9 cellular contexts compared by ENCODE assay signal in the genomic region with DNA sequence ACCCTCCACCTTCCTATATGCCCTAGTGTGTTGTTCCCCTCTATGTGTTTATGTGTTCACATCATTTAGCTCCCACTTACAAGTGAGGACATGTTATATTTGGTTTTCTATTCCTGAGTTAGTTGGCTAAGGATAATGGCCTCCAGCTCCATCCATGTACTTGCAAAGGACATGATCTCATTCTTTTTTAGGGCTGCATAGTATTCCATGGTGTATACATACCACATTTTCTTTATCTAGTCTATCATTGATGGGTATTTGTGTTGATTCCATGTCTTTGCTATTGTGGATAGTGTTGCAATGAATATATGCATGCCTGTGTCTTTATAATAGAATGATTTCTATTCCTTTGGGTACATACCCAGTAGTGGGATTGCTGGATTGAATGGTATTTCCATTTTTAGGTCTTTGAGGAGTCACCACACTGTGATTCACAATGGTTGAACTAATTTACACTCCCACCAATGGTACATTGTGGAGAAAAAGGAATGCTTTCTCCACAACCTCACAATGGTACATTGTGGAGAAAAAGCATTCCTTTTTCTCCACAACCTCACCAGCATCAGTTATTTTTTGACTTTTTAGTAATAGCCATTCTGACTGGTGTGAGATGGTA. TPM values are rescaled to one million over a fixed set of nuclear protein-coding genes. Genes with fewer than 3 reads are reported as not detected.
DNase-seq lines count a peak whose midpoint lies in the region; ATAC-seq, FAIRE-seq and TF ChIP-seq lines count a peak whose summit lies in the region.
"Not testable (repeated sequence)": the region's sequence is repeated elsewhere in the genome, so short reads cannot be mapped to it uniquely, and the experiment has no call there.
"Had no signal": no experiment of that assay in that cellular context is flagged by ENCODE, and none has a peak within 500 bp of the region (broad histone marks: within the 10 kb centered on the region; RNA-seq: fewer than 3 reads in every experiment).

No MANE protein-coding gene starts in this region.

- CTCF ChIA-PET in IMR-90 (lab: Yijun Ruan, JAX); SK-N-SH (lab: Yijun Ruan, JAX); K562 (lab: Yijun Ruan, JAX; ENCODE audit: low intra/inter-chr PET ratio): not testable (repeated sequence)

- not testable (repeated sequence) for H3K79me2 ChIP-seq in SK-N-SH (ENCODE audit: insufficient read depth); K562 (ENCODE audit: control insufficient read depth, insufficient read depth, low read length); trophoblast cell (ENCODE audit: control insufficient read depth, insufficient read depth, low read length, poor library complexity)

- not testable (repeated sequence) for TF ChIP-seq POLR2A in IMR-90 (IDR thresholded peaks at IDR 0.05; ENCODE audit: low read depth, low read length); K562 (conservative IDR thresholded peaks at IDR 0.05)

- not testable (repeated sequence) for FAIRE-seq in K562 (lab: Jason Lieb, UNC)

- H2AK5ac ChIP-seq in IMR-90 (ENCODE audit: low read depth, low read length); trophoblast cell (ENCODE audit: low read length): not testable (repeated sequence)

- H3K9me2 ChIP-seq in SK-N-SH: not testable (repeated sequence)

- intact Hi-C loops in IMR-90 (cut with micrococcal nuclease); K562 (cut with micrococcal nuclease): not testable (repeated sequence)

- TF ChIP-seq EP300 in SK-N-SH (IDR thresholded peaks at IDR 0.05; ENCODE audit: borderline replicate concordance in 1 of 2, low read depth in 1 of 2, low read length in 1 of 2); K562 (IDR thresholded peaks at IDR 0.05; ENCODE audit: low read length): not testable (repeated sequence)

- H2BK5ac ChIP-seq in IMR-90 (ENCODE audit: low read depth, low read length, poor library complexity, severe bottlenecking); trophoblast cell (ENCODE audit: low read depth, low read length, poor library complexity): not testable (repeated sequence)

- not testable (repeated sequence) for H3K14ac ChIP-seq in IMR-90 (replicated peaks; ENCODE audit: low read depth, low read length); trophoblast cell (ENCODE audit: low read length)

- H4K5ac ChIP-seq in IMR-90 (ENCODE audit: low read depth, low read length): not testable (repeated sequence)

- H3K9me1 ChIP-seq in IMR-90 (ENCODE audit: insufficient read depth, low read length); K562 (ENCODE audit: control insufficient read depth, insufficient read depth, low read length): not testable (repeated sequence)

- not testable (repeated sequence) for H4K8ac ChIP-seq in IMR-90 (ENCODE audit: low read depth in 2 of 2, low read length in 2 of 2); trophoblast cell (ENCODE audit: low read depth, low read length)

- H3K4me1 ChIP-seq in IMR-90 (ENCODE audit: control insufficient read depth, insufficient read depth, low read length) (peaks cover 12% of the 10 kb centered on the region; the same call in 1 of the 2 replicates), SK-N-SH (ENCODE audit: control insufficient read depth in 1 of 2, insufficient read depth in 2 of 2, low read depth in 1 of 2, low read length in 1 of 2) (peaks cover 7 to 16% of the 10 kb centered on the region in 2 experiments; a peak in 3 of 4 replicates), trophoblast cell (ENCODE audit: control insufficient read depth in 1 of 2, insufficient read depth in 2 of 2, low read length in 2 of 2) (peaks cover 9 to 19% of the 10 kb centered on the region in 2 experiments)
- H3K4me1 ChIP-seq in K562 (replicated peaks in 1 of 2; ENCODE audit: control insufficient read depth in 2 of 2, insufficient read depth in 2 of 2, low read length in 2 of 2): not testable (repeated sequence)

- H3K18ac ChIP-seq in IMR-90 (ENCODE audit: low read depth, low read length); trophoblast cell (ENCODE audit: low read length): not testable (repeated sequence)

- H3K27me3 ChIP-seq in IMR-90 (ENCODE audit: control insufficient read depth, insufficient read depth, low read length); SK-N-SH (ENCODE audit: insufficient read depth); K562 (ENCODE audit: control insufficient read depth in 2 of 2, insufficient read depth in 2 of 2, low read length in 2 of 2); kidney epithelial cell (ENCODE audit: control insufficient read depth, insufficient read depth, low read length); trophoblast cell (ENCODE audit: insufficient read depth, low read length): not testable (repeated sequence)

- dilution Hi-C loops in IMR-90 (cut with HindIII; ENCODE audit: low sequenced_read_pairs, unreplicated experiment): not testable (repeated sequence)

- peak; percentile 38 for DNase-seq in AG08395 (ENCODE audit: low spot score)
- DNase-seq in GM04503 (ENCODE audit: low read depth): peak; percentile 94
- DNase-seq in IMR-90: peak; percentile 56
- not testable (repeated sequence) for DNase-seq in SK-N-SH; K562 (ENCODE audit: extremely low read depth in 1 of 4, low spot score in 3 of 4); trophoblast cell
- DNase-seq in fibroblast of mammary gland (ENCODE audit: low read depth): peak; percentile 78
- DNase-seq in kidney epithelial cell (ENCODE audit: low read depth): peak; percentile 63

- H2AK9ac ChIP-seq in IMR-90 (replicated peaks; ENCODE audit: low read depth, low read length, poor library complexity): not testable (repeated sequence)

- not testable (repeated sequence) for H3F3A ChIP-seq in SK-N-SH (replicated peaks; ENCODE audit: insufficient read depth)

- H4K20me1 ChIP-seq in IMR-90 (ENCODE audit: insufficient read depth, low read length); SK-N-SH (ENCODE audit: insufficient read depth); K562 (replicated peaks; ENCODE audit: control insufficient read depth, insufficient read depth, low read length): not testable (repeated sequence)

- not testable (repeated sequence) for H3K36me3 ChIP-seq in IMR-90 (ENCODE audit: control insufficient read depth, insufficient read depth, low read length); SK-N-SH (replicated peaks in 1 of 2; ENCODE audit: control insufficient read depth in 1 of 2, insufficient read depth in 2 of 2, low read length in 1 of 2); K562 (ENCODE audit: control insufficient read depth, insufficient read depth, low read length); kidney epithelial cell (ENCODE audit: control insufficient read depth, insufficient read depth, low read length); trophoblast cell (ENCODE audit: control insufficient read depth in 1 of 2, insufficient read depth in 2 of 2, low read length in 2 of 2)

- not testable (repeated sequence) for H3K23ac ChIP-seq in IMR-90 (ENCODE audit: low read depth, low read length); trophoblast cell (ENCODE audit: low read length)

- H2BK120ac ChIP-seq in IMR-90 (ENCODE audit: low read depth, low read length); trophoblast cell (ENCODE audit: insufficient read depth, low read length, poor library complexity): not testable (repeated sequence)

- not testable (repeated sequence) for H3K79me1 ChIP-seq in IMR-90 (ENCODE audit: low read depth in 1 of 2, low read length in 2 of 2)
- peaks cover 19% of the 10 kb centered on the region for H3K79me1 ChIP-seq in trophoblast cell (ENCODE audit: low read length)

- not testable (repeated sequence) for H3K27ac ChIP-seq in IMR-90 (ENCODE audit: insufficient read depth, low read length); SK-N-SH (ENCODE audit: low read depth in 2 of 2, low read length in 1 of 2); K562 (ENCODE audit: extremely low read depth, low read depth, low read length)
- H3K27ac ChIP-seq in trophoblast cell (ENCODE audit: low read depth, low read length): peak overlapping the region; percentile 50

- not testable (repeated sequence) for H3K56ac ChIP-seq in IMR-90 (ENCODE audit: extremely low read depth, insufficient read depth, low read length)

- H2BK12ac ChIP-seq in trophoblast cell (ENCODE audit: low read length): not testable (repeated sequence)

- TF ChIP-seq CTCF in IMR-90 (conservative IDR thresholded peaks at IDR 0.05; ENCODE audit: low read depth, low read length); SK-N-SH (IDR thresholded peaks at IDR 0.05); K562 (IDR thresholded peaks at IDR 0.05 in 2 of 3, conservative IDR thresholded peaks at IDR 0.05 in 1 of 3; ENCODE audit: insufficient read depth in 2 of 3, low read depth in 1 of 3, low read length in 3 of 3); fibroblast of mammary gland (conservative IDR thresholded peaks at IDR 0.05; ENCODE audit: control insufficient read depth, insufficient read depth, low read depth, low read length); kidney epithelial cell (IDR thresholded peaks at IDR 0.05; ENCODE audit: insufficient read depth, low read length, poor library complexity, severe bottlenecking): not testable (repeated sequence)

- not testable (repeated sequence) for BruUV-seq in IMR-90 (replicated peaks; lab: Mats Ljungman, UMichigan); K562 (replicated peaks; lab: Mats Ljungman, UMichigan)

- H3K9me3 ChIP-seq in IMR-90 (ENCODE audit: control insufficient read depth, insufficient read depth, low read length); SK-N-SH; K562 (replicated peaks; ENCODE audit: control insufficient read depth, insufficient read depth, low read depth, low read length); trophoblast cell (ENCODE audit: insufficient read depth, low read depth, low read length): not testable (repeated sequence)

- not testable (repeated sequence) for H3K4ac ChIP-seq in IMR-90 (ENCODE audit: low read depth, low read length); trophoblast cell (ENCODE audit: low read depth, low read length)

- not testable (repeated sequence) for H2BK20ac ChIP-seq in IMR-90 (ENCODE audit: low read depth, low read length)

- H2BK15ac ChIP-seq in IMR-90 (ENCODE audit: low read depth, low read length): not testable (repeated sequence)

- POLR2A ChIA-PET in IMR-90 (lab: Charles Lee; ENCODE audit: unreplicated experiment); SK-N-SH (lab: Yijun Ruan, JAX); K562 (lab: Yijun Ruan, JAX): not testable (repeated sequence)

- not testable (repeated sequence) for H4K12ac ChIP-seq in trophoblast cell (ENCODE audit: low read depth, low read length)

- H4K91ac ChIP-seq in IMR-90 (ENCODE audit: insufficient read depth, low read depth, low read length); trophoblast cell (ENCODE audit: low read depth, low read length): not testable (repeated sequence)

- H3K4me2 ChIP-seq in IMR-90 (ENCODE audit: low read depth, low read length); SK-N-SH; K562 (ENCODE audit: insufficient read depth, low read length); trophoblast cell (ENCODE audit: low read length): not testable (repeated sequence)

- not testable (repeated sequence) for H3K4me3 ChIP-seq in IMR-90 (ENCODE audit: insufficient read depth, low read depth, low read length); SK-N-SH (ENCODE audit: low read depth in 2 of 2, low read length in 1 of 2); K562; fibroblast of mammary gland (ENCODE audit: control insufficient read depth, low read depth, low read length); kidney epithelial cell (ENCODE audit: low read depth, low read length); trophoblast cell (ENCODE audit: low read depth, low read length)

- not testable (repeated sequence) for ATAC-seq in IMR-90 (ENCODE audit: low read depth); K562

- in situ Hi-C loops in IMR-90 (cut with MboI; ENCODE audit: low sequenced_read_pairs): loop anchor here (10.0 kb wide), 1 partner anchor 58 kb away; no protein-coding TSS in a partner anchor
- in situ Hi-C loops in K562 (cut with MboI): not testable (repeated sequence)

- not testable (repeated sequence) for H3K9ac ChIP-seq in IMR-90 (ENCODE audit: low read depth, low read length); SK-N-SH; K562 (ENCODE audit: insufficient read depth in 1 of 2, low read depth in 2 of 2, low read length in 2 of 2); trophoblast cell (ENCODE audit: low read length)

- H2AFZ ChIP-seq in IMR-90 (replicated peaks; ENCODE audit: low read length, poor library complexity); SK-N-SH (ENCODE audit: low read depth); K562 (ENCODE audit: low read depth, low read length); trophoblast cell (ENCODE audit: insufficient read depth, low read length, poor library complexity): not testable (repeated sequence)

- not testable (repeated sequence) for TF ChIP-seq RAD21 in IMR-90 (IDR thresholded peaks at IDR 0.05; ENCODE audit: low read length); SK-N-SH (IDR thresholded peaks at IDR 0.05; ENCODE audit: low read length); K562 (CRISPR knock-in tag; conservative IDR thresholded peaks at IDR 0.05 in 1 of 2, IDR thresholded peaks at IDR 0.05 in 1 of 2)

RNA-seq across cellular contexts. Expression of a gene that starts 52.5 kb away (rescaled TPM):
- total RNA-seq in IMR-90 (2012; rRNA removed) (8.1 and 10.0 TPM in 2 replicates), K562 (2014; rRNA removed) (not detected in 2 replicates), K562 (2014; rRNA removed; fragmentation: Illumina TruSeq; extraction: Trizol) (not detected in 2 replicates), K562 (2015; rRNA removed; fragmentation: Illumina TruSeq; extraction: Trizol) (not detected in 2 replicates), K562 (2021) (0.02 and 0.07 TPM in 2 replicates), kidney epithelial cell (18.6 and 21.5 TPM in 2 replicates)
- polyA plus RNA-seq in IMR-90 (2012; rRNA removed) (4.4 and 4.5 TPM in 2 replicates), SK-N-SH (2012; rRNA removed) (4.0 and 5.5 TPM in 2 replicates), K562 (2011; rRNA removed) (not detected in 2 replicates), K562 (2014; fragmentation: Illumina TruSeq; extraction: Trizol) (not detected in 2 replicates), K562 (2014; fragmentation: Nextera tagmentation; extraction: Ambion mirVana) (not detected), K562 (2014; rRNA removed) (not detected in 2 replicates)
- polyA plus RNA-seq in IMR-90 (2012; cell fraction: cytosol; rRNA removed): 1.6 and 3.2 TPM in 2 replicates
- polyA plus RNA-seq in IMR-90 (2012; cell fraction: nucleus; rRNA removed; ENCODE audit: low replicate concordance): 1.6 and 2.6 TPM in 2 replicates
- polyA plus RNA-seq in SK-N-SH (2012; cell fraction: cytosol; rRNA removed): 6.1 and 6.7 TPM in 2 replicates
- 3.8 and 5.0 TPM in 2 replicates for polyA plus RNA-seq in SK-N-SH (2012; cell fraction: nucleus; rRNA removed)
- total RNA-seq in K562 (2011; cell fraction: chromatin; rRNA removed; ENCODE audit: low replicate concordance): not detected in 2 replicates
- not detected in 2 replicates for total RNA-seq in K562 (2011; cell fraction: nucleolus; rRNA removed)
- total RNA-seq in K562 (2011; cell fraction: nucleoplasm; rRNA removed): not detected in 2 replicates
- polyA plus RNA-seq in K562 (2011; cell fraction: cytosol; rRNA removed): not detected in 2 replicates
- not detected in 2 replicates for polyA plus RNA-seq in K562 (2011; cell fraction: nucleus; rRNA removed)
- not detected in 2 replicates for polyA plus RNA-seq in K562 (2012)
- polyA minus RNA-seq in K562 (2011; rRNA and poly(A)+ RNA removed): not detected in 2 replicates
- not detected in 2 replicates for polyA minus RNA-seq in K562 (2011; cell fraction: cytosol; rRNA and poly(A)+ RNA removed)
- not detected in 2 replicates for polyA minus RNA-seq in K562 (2011; cell fraction: nucleus; rRNA and poly(A)+ RNA removed)
- 29.9 and 31.0 TPM in 2 replicates for polyA plus RNA-seq in trophoblast cell (2013)
- total RNA-seq: CD8-positive, alpha-beta memory T cell had no signal
- polyA plus RNA-seq: CD8-positive, alpha-beta memory T cell had no signal
